ENCODE assay signal across 8 cellular contexts in the genomic region with DNA sequence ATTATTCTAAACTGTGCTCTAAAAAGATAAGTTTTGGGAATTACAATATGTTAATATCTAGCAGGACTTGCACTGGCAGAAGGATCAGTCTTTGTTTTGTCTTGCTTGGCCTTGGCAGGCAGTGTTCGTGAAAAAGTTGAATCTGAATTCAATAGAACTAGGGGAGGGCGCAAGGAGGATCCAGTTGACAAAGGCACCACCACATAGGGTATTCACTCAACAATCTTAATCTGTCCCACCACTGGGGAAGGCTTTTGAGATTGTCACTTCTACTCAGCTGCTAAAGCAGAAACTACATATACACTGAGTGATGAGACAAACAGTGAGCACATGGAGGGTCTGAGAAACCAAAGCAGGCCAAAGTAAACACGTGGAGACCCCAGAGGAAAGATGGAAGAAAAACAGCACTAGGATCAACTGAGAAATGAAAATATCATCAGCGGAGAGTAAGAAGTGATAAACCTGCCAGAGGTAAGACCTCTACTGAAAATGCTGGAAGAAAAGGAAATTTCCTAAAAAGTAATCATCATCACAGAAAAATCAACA. TPM values are rescaled to one million over a fixed set of nuclear protein-coding genes. Genes with fewer than 3 reads are reported as not detected.
DNase-seq lines count a peak whose midpoint lies in the region; ATAC-seq and TF ChIP-seq lines count a peak whose summit lies in the region.

No MANE protein-coding gene starts in this region.

- peaks cover 0 to 4% of the 10 kb centered on the region in 2 donors for H3K36me3 Mint-ChIP-seq in activated T-cell treated with anti-CD3 and anti-CD28 coated beads, Interleukin-2, amount 50 U/mL, for 72 hours (ENCODE audit: insufficient read depth in 2 of 2)
- H3K36me3 Mint-ChIP-seq in T-helper 17 cell (ENCODE audit: low read depth): no peaks in the 10 kb centered on the region
- H3K36me3 Mint-ChIP-seq in glutamatergic neuron (ENCODE audit: unreplicated experiment): no peaks in the 10 kb centered on the region
- peaks cover 9 to 10% of the 10 kb centered on the region in 2 donors for H3K36me3 Mint-ChIP-seq in stimulated activated naive B cell treated with anti-CD40 and anti-IgM and Interleukin-4, amounts not matched to agents 10 μg/mL and 1 μg/mL and 100 μg/mL, for 72 hours

- no peaks in the 10 kb centered on the region for H3K9me3 ChIP-seq in T-helper 17 cell (ENCODE audit: control insufficient read depth, low read length, poor library complexity, severe bottlenecking)

- no peaks in the 10 kb centered on the region for H3K9me3 Mint-ChIP-seq in activated T-cell treated with anti-CD3 and anti-CD28 coated beads, Interleukin-2, amount 50 U/mL, for 72 hours
- H3K9me3 Mint-ChIP-seq in glutamatergic neuron (ENCODE audit: unreplicated experiment): peaks cover 4% of the 10 kb centered on the region
- H3K9me3 Mint-ChIP-seq in stimulated activated naive B cell treated with anti-CD40 and anti-IgM and Interleukin-4, amounts not matched to agents 10 μg/mL and 1 μg/mL and 100 μg/mL, for 72 hours: no peaks in the 10 kb centered on the region

- H3K4me1 Mint-ChIP-seq in activated T-cell treated with anti-CD3 and anti-CD28 coated beads, Interleukin-2, amount 50 U/mL, for 72 hours (ENCODE audit: low read depth): peaks cover 56% of the 10 kb centered on the region
- H3K4me1 Mint-ChIP-seq in T-helper 17 cell: peaks cover 33% of the 10 kb centered on the region
- H3K4me1 Mint-ChIP-seq in glutamatergic neuron (ENCODE audit: low read depth, unreplicated experiment): peaks cover 21% of the 10 kb centered on the region
- peaks cover 26 to 47% of the 10 kb centered on the region in 2 donors for H3K4me1 Mint-ChIP-seq in stimulated activated naive B cell treated with anti-CD40 and anti-IgM and Interleukin-4, amounts not matched to agents 10 μg/mL and 1 μg/mL and 100 μg/mL, for 72 hours

- TF ChIP-seq CTCF in glutamatergic neuron (IDR thresholded peaks at IDR 0.05; ENCODE audit: partially characterized antibody, unreplicated experiment): no peak

- peak overlapping the region; percentile 33 to 53 for H3K4me3 Mint-ChIP-seq in activated T-cell treated with anti-CD3 and anti-CD28 coated beads, Interleukin-2, amount 50 U/mL, for 72 hours
- H3K4me3 Mint-ChIP-seq in T-helper 17 cell: peak overlapping the region; percentile 63
- peak overlapping the region; percentile 58 for H3K4me3 Mint-ChIP-seq in glutamatergic neuron (ENCODE audit: unreplicated experiment)
- H3K4me3 Mint-ChIP-seq in stimulated activated naive B cell treated with anti-CD40 and anti-IgM and Interleukin-4, amounts not matched to agents 10 μg/mL and 1 μg/mL and 100 μg/mL, for 72 hours: peak overlapping the region; percentile 63 to 98

- no peak overlapping the region for H3K27ac Mint-ChIP-seq in activated T-cell treated with anti-CD3 and anti-CD28 coated beads, Interleukin-2, amount 50 U/mL, for 72 hours
- H3K27ac Mint-ChIP-seq in T-helper 17 cell: peak overlapping the region; percentile 81
- no peak overlapping the region for H3K27ac Mint-ChIP-seq in glutamatergic neuron (ENCODE audit: unreplicated experiment)
- H3K27ac Mint-ChIP-seq in stimulated activated naive B cell treated with anti-CD40 and anti-IgM and Interleukin-4, amounts not matched to agents 10 μg/mL and 1 μg/mL and 100 μg/mL, for 72 hours: peak overlapping the region; percentile 96

- ATAC-seq in activated T-cell treated with anti-CD3 and anti-CD28 coated beads, Interleukin-2, amount 50 U/mL, for 72 hours (replicated peaks in 1 of 2): no peak
- no peak for ATAC-seq in T-helper 17 cell
- ATAC-seq in stimulated activated naive B cell treated with anti-CD40 and anti-IgM and Interleukin-4, amounts not matched to agents 10 μg/mL and 1 μg/mL and 100 μg/mL, for 72 hours (replicated peaks): no peak
- ATAC-seq in GM18858 (IDR thresholded peaks at IDR 0.05; ENCODE audit: unreplicated experiment): no peak
- no peak for ATAC-seq in GM19035 (IDR thresholded peaks at IDR 0.05; ENCODE audit: unreplicated experiment)

- H3K27me3 Mint-ChIP-seq in activated T-cell treated with anti-CD3 and anti-CD28 coated beads, Interleukin-2, amount 50 U/mL, for 72 hours (ENCODE audit: low read depth): no peaks in the 10 kb centered on the region
- H3K27me3 Mint-ChIP-seq in T-helper 17 cell: no peaks in the 10 kb centered on the region
- H3K27me3 Mint-ChIP-seq in glutamatergic neuron (ENCODE audit: unreplicated experiment): peaks cover 2% of the 10 kb centered on the region
- no peaks in the 10 kb centered on the region for H3K27me3 Mint-ChIP-seq in stimulated activated naive B cell treated with anti-CD40 and anti-IgM and Interleukin-4, amounts not matched to agents 10 μg/mL and 1 μg/mL and 100 μg/mL, for 72 hours

- no peak for DNase-seq in activated T-cell treated with anti-CD3 and anti-CD28 coated beads, Interleukin-2, amount 50 U/mL, for 72 hours
- DNase-seq in activated T-cell treated with anti-CD3 and anti-CD28 coated beads, Interleukin-2, amount 50 U/mL, for 1 hour: no peak
- DNase-seq in T-helper 17 cell: no peak
- no peak for DNase-seq in glutamatergic neuron
- DNase-seq in stimulated activated naive B cell treated with anti-CD40 and anti-IgM and Interleukin-4, amounts not matched to agents 10 μg/mL and 1 μg/mL and 100 μg/mL, for 72 hours: no peak
- DNase-seq in stimulated activated CD4-positive, alpha-beta T cell treated with anti-CD3 and anti-CD28 coated beads, Interleukin-2, amount 100 ng/mL, for 24 hours: no peak

RNA-seq across cellular contexts. Expression of a gene that starts 2.4 kb away (rescaled TPM):
- 10 to 100 TPM; 70.1 to 75.0 TPM for total RNA-seq in activated T-cell treated with anti-CD3 and anti-CD28 coated beads, Interleukin-2, amount 50 U/mL, for 72 hours
- total RNA-seq in T-helper 17 cell (100 to 1,000 TPM in 1 of 2 donors, 10 to 100 TPM in 1; 64.8 to 102 TPM), glutamatergic neuron (ENCODE audit: unreplicated experiment) (69.9 TPM)

RNA-seq across cellular contexts. Expression of a gene that starts 28.2 kb away (rescaled TPM):
- total RNA-seq in activated T-cell treated with anti-CD3 and anti-CD28 coated beads, Interleukin-2, amount 50 U/mL, for 72 hours: 100 to 1,000 TPM; 304 to 350 TPM
- total RNA-seq in T-helper 17 cell (10 to 100 TPM; 84.8 to 92.2 TPM), glutamatergic neuron (ENCODE audit: unreplicated experiment) (135 TPM)

RNA-seq across cellular contexts. Expression of a gene that starts 28.4 kb away (rescaled TPM):
- 10 to 100 TPM; 62.6 to 66.1 TPM for total RNA-seq in activated T-cell treated with anti-CD3 and anti-CD28 coated beads, Interleukin-2, amount 50 U/mL, for 72 hours
- total RNA-seq in T-helper 17 cell (10 to 100 TPM; 19.9 to 26.1 TPM), glutamatergic neuron (ENCODE audit: unreplicated experiment) (45.6 TPM)

Comparison
In these comparisons a context has a peak if more than half of its experiments do, and no peak if none do; other contexts are left out.
1. H3K27ac Mint-ChIP-seq: peak in T-helper 17 cell (single experiment) and stimulated activated naive B cell treated with anti-CD40 and anti-IgM and Interleukin-4, amounts not matched to agents 10 μg/mL and 1 μg/mL and 100 μg/mL, for 72 hours (single experiment); none in activated T-cell treated with anti-CD3 and anti-CD28 coated beads, Interleukin-2, amount 50 U/mL, for 72 hours (single experiment) and glutamatergic neuron (single experiment).
2. Peak in every context shown above with its lines, with median percentiles within 50 percentile points of each other: H3K4me3 Mint-ChIP-seq.